21 cellular contexts compared by ENCODE assay signal in genomic region chr11:94781822-94782221, GRCh38. TPM values are rescaled to one million over a fixed set of nuclear protein-coding genes. Genes with fewer than 3 reads are reported as not detected.
DNase-seq lines count a peak whose midpoint lies in the region; FAIRE-seq and TF ChIP-seq lines count a peak whose summit lies in the region.
"Had no signal": no experiment of that assay in that cellular context is flagged by ENCODE, and none has a peak within 500 bp of the region (broad histone marks: within the 10 kb centered on the region; RNA-seq: fewer than 3 reads in every experiment).

No MANE protein-coding gene starts in this region.

- H3K9me3 Mint-ChIP-seq in MCF 10A (ENCODE audit: unreplicated experiment) (no peaks in the 10 kb centered on the region), chondrocyte (ENCODE audit: low read depth) (no peaks in the 10 kb centered on the region)
- H3K9me3 Mint-ChIP-seq: activated CD4-positive, alpha-beta T cell treated with anti-CD3 and anti-CD28 coated beads, Interleukin-2, amount 10 ng/mL, durations not matched to agents 24 days and 14 days; memory B cell; naive thymus-derived CD8-positive, alpha-beta T cell had no signal

- peaks cover 35% of the 10 kb centered on the region for H3K4me1 Mint-ChIP-seq in MCF 10A (ENCODE audit: insufficient read depth, unreplicated experiment)
- peaks cover 59% of the 10 kb centered on the region for H3K4me1 Mint-ChIP-seq in chondrocyte (ENCODE audit: low read depth)

- FAIRE-seq in keratinocyte (lab: Jason Lieb, UNC) = no peak
- FAIRE-seq in HTR-8/SVneo (lab: Jason Lieb, UNC) = no peak
- FAIRE-seq: GM12892, kidney had no signal

- WGBS in mammary epithelial cell (ENCODE audit: low coverage, missing lambda C conversion rate) = 95% methylated on average over 2 of the region's 2 CpGs

- H3K79me2 ChIP-seq in mammary epithelial cell (ENCODE audit: insufficient read depth, low read length) = peaks cover 96% of the 10 kb centered on the region
- H3K79me2 ChIP-seq in keratinocyte (ENCODE audit: control insufficient read depth, insufficient read depth, low read length) = peaks cover 98% of the 10 kb centered on the region

- H3K27ac ChIP-seq in mammary epithelial cell (ENCODE audit: insufficient read depth, low read depth, low read length) (peak overlapping the region; percentile 30), keratinocyte (ENCODE audit: control insufficient read depth, insufficient read depth, low read length) (peak overlapping the region; percentile 54), subcutaneous abdominal adipose tissue (ENCODE audit: low read depth, low read length) (peak overlapping the region; percentile 59)
- H3K27ac ChIP-seq: BLaER1 had no signal

- DNase-seq in mammary epithelial cell (peak; percentile 53), MCF 10A (ENCODE audit: unreplicated experiment) (no peak), chondrocyte (ENCODE audit: low spot score) (no peak), keratinocyte (ENCODE audit: low read depth, low spot score) (no peak), NK-92 (lab: John Stamatoyannopoulos, UW; ENCODE audit: unreplicated experiment) (no peak), DMS 273 treated with DMSO at 0.1 percent for 48 hours (lab: John Stamatoyannopoulos, UW) (no peak), HTR-8/SVneo (ENCODE audit: insufficient read length, low spot score) (no peak)
- DNase-seq: 8988T; activated CD4-positive, alpha-beta T cell treated with anti-CD3 and anti-CD28 coated beads, Interleukin-2, amount 10 ng/mL, durations not matched to agents 24 days and 14 days; central memory CD4-positive, alpha-beta T cell; effector CD8-positive, alpha-beta T cell; hippocampal formation; kidney; naive thymus-derived CD8-positive, alpha-beta T cell; NCI-H1436 treated with DMSO at 0.1 percent for 48 hours; NCI-H526; stimulated activated CD4-positive, alpha-beta T cell treated with anti-CD3 and anti-CD28 coated beads, Interleukin-4, amount 100 ng/mL, for 1 hour had no signal

- CTCF ChIA-PET in mammary epithelial cell (lab: Charles Lee; ENCODE audit: low non-redundant PET) = no interaction called here
- CTCF ChIA-PET in MCF 10A (lab: Yijun Ruan, JAX) = interaction anchor here (0.7 kb wide), 1 partner anchor 877 kb away, joined by 3 read pairs; no protein-coding TSS in a partner anchor

- BruUV-seq in mammary epithelial cell (replicated peaks; lab: Mats Ljungman, UMichigan) (no TSS peak), MCF 10A (replicated peaks; lab: Mats Ljungman, UMichigan) (no TSS peak)

- POLR2A ChIA-PET in MCF 10A (lab: Yijun Ruan, JAX) = interaction anchor here (0.9 kb wide), 1 partner anchor 13 kb away, joined by 4 read pairs; the partner anchor contains the start of gene AMOTL1

- no peak overlapping the region for H2AFZ ChIP-seq in mammary epithelial cell (ENCODE audit: low read depth, low read length)
- H2AFZ ChIP-seq in keratinocyte (ENCODE audit: control insufficient read depth, low read length) = no peak overlapping the region

- no peaks in the 10 kb centered on the region for H3K36me3 ChIP-seq in mammary epithelial cell (ENCODE audit: insufficient read depth, low read length)
- H3K36me3 ChIP-seq in keratinocyte (ENCODE audit: control insufficient read depth in 2 of 2, extremely low read depth in 1 of 2, insufficient read depth in 2 of 2, low read length in 2 of 2) = peaks cover 0 to 2% of the 10 kb centered on the region in 2 experiments
- no peaks in the 10 kb centered on the region for H3K36me3 ChIP-seq in subcutaneous abdominal adipose tissue (ENCODE audit: control insufficient read depth in 5 of 5, insufficient read depth in 5 of 5, low read length in 5 of 5)
- H3K36me3 ChIP-seq: BLaER1 had no signal

- no peak for TF ChIP-seq CTCF in mammary epithelial cell (conservative IDR thresholded peaks at IDR 0.05 in 1 of 2, IDR thresholded peaks at IDR 0.05 in 1 of 2; ENCODE audit: extremely low read depth in 1 of 2, insufficient read depth in 1 of 2, low read depth in 1 of 2, low read length in 2 of 2)
- no peak for TF ChIP-seq CTCF in MCF 10A (IDR thresholded peaks at IDR 0.05; ENCODE audit: unreplicated experiment)
- TF ChIP-seq CTCF in chondrocyte (IDR thresholded peaks at IDR 0.05) = no peak
- no peak for TF ChIP-seq CTCF in keratinocyte (optimal IDR thresholded peaks at IDR 0.05 in 1 of 3, IDR thresholded peaks at IDR 0.05 in 1 of 3, conservative IDR thresholded peaks at IDR 0.05 in 1 of 3; ENCODE audit: extremely low read depth in 1 of 3, insufficient read depth in 2 of 3, low read length in 3 of 3)

- H3K9me1 ChIP-seq in keratinocyte (ENCODE audit: control insufficient read depth, extremely low read depth, insufficient read depth, low read length) = no peaks in the 10 kb centered on the region

- no peak overlapping the region for H3K27ac Mint-ChIP-seq in MCF 10A (ENCODE audit: low read depth, unreplicated experiment)
- peak overlapping the region; percentile 94 for H3K27ac Mint-ChIP-seq in chondrocyte (ENCODE audit: unreplicated experiment)
- H3K27ac Mint-ChIP-seq: activated CD4-positive, alpha-beta T cell treated with anti-CD3 and anti-CD28 coated beads, Interleukin-2, amount 10 ng/mL, durations not matched to agents 24 days and 14 days; memory B cell had no signal

- intact Hi-C loops in mammary epithelial cell (cut with micrococcal nuclease) = no loop called here
- intact Hi-C loops in MCF 10A (cut with micrococcal nuclease) = no loop called here

- H4K20me1 ChIP-seq in mammary epithelial cell (ENCODE audit: insufficient read depth, low read length) = peaks cover 6% of the 10 kb centered on the region
- peaks cover 10% of the 10 kb centered on the region for H4K20me1 ChIP-seq in keratinocyte (ENCODE audit: control insufficient read depth, extremely low read depth, insufficient read depth, low read length)

- no peak overlapping the region for H3K4me3 ChIP-seq in mammary epithelial cell (replicated peaks in 1 of 3; ENCODE audit: insufficient read depth in 1 of 3, low read depth in 2 of 3, low read length in 3 of 3)
- H3K4me3 ChIP-seq in keratinocyte (ENCODE audit: control insufficient read depth in 2 of 3, extremely low read depth in 1 of 3, insufficient read depth in 2 of 3, low read depth in 1 of 3, low read length in 3 of 3) = no peak overlapping the region
- no peak overlapping the region for H3K4me3 ChIP-seq in subcutaneous abdominal adipose tissue (ENCODE audit: low read depth in 1 of 5, low read length in 5 of 5)
- H3K4me3 ChIP-seq: BLaER1 had no signal

- H3K4me3 Mint-ChIP-seq in MCF 10A (ENCODE audit: unreplicated experiment) (no peak overlapping the region), chondrocyte (ENCODE audit: unreplicated experiment) (peak overlapping the region; percentile 9)
- H3K4me3 Mint-ChIP-seq: activated CD4-positive, alpha-beta T cell treated with anti-CD3 and anti-CD28 coated beads, Interleukin-2, amount 10 ng/mL, durations not matched to agents 24 days and 14 days; memory B cell had no signal

- H3K36me3 Mint-ChIP-seq in MCF 10A (ENCODE audit: insufficient read depth, unreplicated experiment) (no peaks in the 10 kb centered on the region), chondrocyte (ENCODE audit: low read depth) (no peaks in the 10 kb centered on the region)
- H3K36me3 Mint-ChIP-seq: memory B cell; naive thymus-derived CD8-positive, alpha-beta T cell had no signal

- H3K9me3 ChIP-seq in mammary epithelial cell (replicated peaks; ENCODE audit: insufficient read depth, low read length) (no peaks in the 10 kb centered on the region), keratinocyte (ENCODE audit: control insufficient read depth, low read depth, low read length) (no peaks in the 10 kb centered on the region), subcutaneous abdominal adipose tissue (ENCODE audit: control insufficient read depth in 5 of 5, low read length in 5 of 5) (no peaks in the 10 kb centered on the region)
- H3K9me3 ChIP-seq: BLaER1 had no signal

- H3K27me3 ChIP-seq in mammary epithelial cell (ENCODE audit: insufficient read depth, low read length) (no peaks in the 10 kb centered on the region), keratinocyte (ENCODE audit: control insufficient read depth, extremely low read depth, insufficient read depth, low read length) (no peaks in the 10 kb centered on the region), subcutaneous abdominal adipose tissue (ENCODE audit: control insufficient read depth in 5 of 5, insufficient read depth in 4 of 5, low read length in 5 of 5) (no peaks in the 10 kb centered on the region)
- H3K27me3 ChIP-seq: BLaER1 had no signal

- peaks cover 42% of the 10 kb centered on the region for H3K4me1 ChIP-seq in mammary epithelial cell (ENCODE audit: insufficient read depth, low read length)
- H3K4me1 ChIP-seq in keratinocyte (ENCODE audit: control insufficient read depth, extremely low read depth, insufficient read depth, low read length) = peaks cover 50% of the 10 kb centered on the region
- H3K4me1 ChIP-seq in subcutaneous abdominal adipose tissue (ENCODE audit: control insufficient read depth in 5 of 5, insufficient read depth in 5 of 5, low read length in 5 of 5) = peaks cover 2 to 50% (median 40%) of the 10 kb centered on the region in 5 donors

- in situ Hi-C loops in mammary epithelial cell (cut with MboI; ENCODE audit: low sequenced_read_pairs in 2 of 2) = no loop called here

- no peak overlapping the region for H3K4me2 ChIP-seq in mammary epithelial cell (ENCODE audit: insufficient read depth, low read depth, low read length)
- H3K4me2 ChIP-seq in keratinocyte (ENCODE audit: control insufficient read depth, extremely low read depth, insufficient read depth, low read depth, low read length) = no peak overlapping the region

- dilution Hi-C loops in mammary epithelial cell (cut with HindIII; ENCODE audit: low sequenced_read_pairs) (no loop called here), keratinocyte (cut with MboI; ENCODE audit: extremely low pct_ligation_motif_present, low sequenced_read_pairs) (no loop called here)

- H3K9ac ChIP-seq in mammary epithelial cell (ENCODE audit: insufficient read depth, low read length) = no peak overlapping the region
- H3K9ac ChIP-seq in keratinocyte (ENCODE audit: control insufficient read depth, extremely low read depth, insufficient read depth, low read length) = no peak overlapping the region
- no peak overlapping the region for H3K9ac ChIP-seq in subcutaneous abdominal adipose tissue (ENCODE audit: low read length in 5 of 5)
- H3K9ac ChIP-seq: BLaER1 had no signal

- H3K27me3 Mint-ChIP-seq in MCF 10A (ENCODE audit: insufficient read depth, unreplicated experiment) (no peaks in the 10 kb centered on the region), chondrocyte (ENCODE audit: low read depth) (no peaks in the 10 kb centered on the region)

RNA-seq across cellular contexts. Expression of gene AMOTL1, which starts 13.7 kb away (rescaled TPM):
- total RNA-seq in mammary epithelial cell = 100 to 1,000 TPM; 181 to 201 TPM
- polyA plus RNA-seq in mammary epithelial cell = 87.4 TPM
- 304 TPM for polyA minus RNA-seq in mammary epithelial cell
- total RNA-seq in MCF 10A (2022) = 76.6 and 77.0 TPM in 2 replicates
- total RNA-seq in chondrocyte = 45.6 to 70.2 TPM (median 47.2 TPM) in 3 replicates
- polyA plus RNA-seq in keratinocyte = 62.4 to 110 TPM (median 86.5 TPM) in 3 replicates
- polyA plus RNA-seq in keratinocyte (2011; ENCODE audit: low read depth) = 28.9 TPM
- 58.9 and 89.6 TPM in 2 replicates for polyA plus RNA-seq in keratinocyte (2011; cell fraction: cytosol; rRNA removed)
- polyA plus RNA-seq in keratinocyte (2011; cell fraction: nucleus; rRNA removed) = 149 and 163 TPM in 2 replicates
- 31.6 and 98.4 TPM in 2 replicates for polyA plus RNA-seq in keratinocyte (2012; ENCODE audit: low replicate concordance)
- 140 to 193 TPM (median 155 TPM) in 3 replicates for polyA minus RNA-seq in keratinocyte
- polyA minus RNA-seq in keratinocyte (2011; cell fraction: cytosol; rRNA and poly(A)+ RNA removed) = 103 TPM
- 195 and 328 TPM in 2 replicates for polyA minus RNA-seq in keratinocyte (2011; cell fraction: nucleus; rRNA and poly(A)+ RNA removed)
